1 cellular context compared by ENCODE assay signal in genomic region chr2:109031481-109032228, GRCh38.
TF ChIP-seq lines count a peak whose summit lies in the region.

No MANE protein-coding gene starts in this region.

TF ChIP-seq in HEK293, 187 proteins besides CTCF, POLR2A, EP300 and RAD21 (continued from another document and continues in another):
- TF ChIP-seq ZNF280C (tag by site-specific recombination; IDR thresholded peaks at IDR 0.05) (no peak), KLF16 (tag by site-specific recombination; IDR thresholded peaks at IDR 0.05) (no peak; the same call in 1 of the 2 replicates), ZNF155 (tag by site-specific recombination; IDR thresholded peaks at IDR 0.05) (no peak), ZNF426 (tag by site-specific recombination; IDR thresholded peaks at IDR 0.05) (no peak), ZFP69B (tag by site-specific recombination; IDR thresholded peaks at IDR 0.05) (no peak), ZBTB26 (tag by site-specific recombination; optimal IDR thresholded peaks at IDR 0.05) (peak; percentile 78), OVOL3 (tag by site-specific recombination; IDR thresholded peaks at IDR 0.05) (no peak), PRDM6 (tag by site-specific recombination; IDR thresholded peaks at IDR 0.05) (peak; percentile 82), ZNF148 (tag by site-specific recombination; IDR thresholded peaks at IDR 0.05; ENCODE audit: borderline replicate concordance) (no peak), ZNF449 (tag by site-specific recombination; IDR thresholded peaks at IDR 0.05) (no peak), ZNF24 (tag by site-specific recombination; IDR thresholded peaks at IDR 0.05) (peak; percentile 34), ZBTB44 (tag by site-specific recombination; IDR thresholded peaks at IDR 0.05) (0 out of 2 replicates have a peak, but pooled peaks have one; percentile 8), ZNF354C (tag by site-specific recombination; IDR thresholded peaks at IDR 0.05; ENCODE audit: borderline replicate concordance, low read depth) (no peak), HOXD13 (CRISPR knock-in tag; IDR thresholded peaks at IDR 0.05; ENCODE audit: borderline replicate concordance) (no peak), GLIS1 (tag by site-specific recombination; IDR thresholded peaks at IDR 0.05) (peak; percentile 94), RBAK (tag by site-specific recombination; IDR thresholded peaks at IDR 0.05) (no peak), ZNF350 (tag by site-specific recombination; IDR thresholded peaks at IDR 0.05) (no peak), PATZ1 (tag by site-specific recombination; IDR thresholded peaks at IDR 0.05) (peak; percentile 66; the same call in 1 of the 2 replicates), ZNF785 (tag by site-specific recombination; IDR thresholded peaks at IDR 0.05) (no peak), ZNF248 (tag by site-specific recombination; IDR thresholded peaks at IDR 0.05) (no peak), GLI4 (tag by site-specific recombination; IDR thresholded peaks at IDR 0.05) (no peak), PBX3 (CRISPR knock-in tag; IDR thresholded peaks at IDR 0.05) (no peak), ZNF629 (tag by site-specific recombination; IDR thresholded peaks at IDR 0.05) (no peak), ZNF335 (tag by site-specific recombination; conservative IDR thresholded peaks at IDR 0.05) (peak; percentile 72), ZNF600 (tag by site-specific recombination; IDR thresholded peaks at IDR 0.05) (peak; percentile 63; the same call in 1 of the 2 replicates), ZNF704 (tag by site-specific recombination; IDR thresholded peaks at IDR 0.05) (no peak), REPIN1 (tag by site-specific recombination; IDR thresholded peaks at IDR 0.05; ENCODE audit: low read depth) (no peak), ZNF398 (tag by site-specific recombination; IDR thresholded peaks at IDR 0.05) (peak; percentile 88), ZNF843 (tag by site-specific recombination; IDR thresholded peaks at IDR 0.05) (peak; percentile 71), ZNF561 (tag by site-specific recombination; IDR thresholded peaks at IDR 0.05; ENCODE audit: borderline replicate concordance) (peak; percentile 80; the same call in 1 of the 2 replicates), PRDM4 (tag by site-specific recombination; IDR thresholded peaks at IDR 0.05) (peak; percentile 50; the same call in 1 of the 2 replicates), ZNF184 (tag by site-specific recombination; IDR thresholded peaks at IDR 0.05) (no peak), ZNF404 (tag by site-specific recombination; IDR thresholded peaks at IDR 0.05) (no peak), ZNF514 (tag by site-specific recombination; IDR thresholded peaks at IDR 0.05) (no peak), ZNF2 (tag by site-specific recombination; IDR thresholded peaks at IDR 0.05) (peak; percentile 68; the same call in 1 of the 2 replicates), ZXDB (tag by site-specific recombination; IDR thresholded peaks at IDR 0.05) (peak; percentile 71)
